In genomic region chr1:65512967-65513777, GRCh38 we compare ENCODE assay signal across 19 cellular contexts.
DNase-seq lines count a peak whose midpoint lies in the region; ATAC-seq and TF ChIP-seq lines count a peak whose summit lies in the region.
"Had no signal": no experiment of that assay in that cellular context is flagged by ENCODE, and none has a peak within 500 bp of the region (broad histone marks: within the 10 kb centered on the region; RNA-seq: fewer than 3 reads in every experiment).

No MANE protein-coding gene starts in this region.

- no peak overlapping the region for H3K14ac ChIP-seq in trophoblast cell (ENCODE audit: low read length)

- WGBS in trophoblast cell (ENCODE audit: extremely low coverage, insufficient coverage, insufficient read length), result no CpG with 5 or more reads among the region's 1 CpG

- DNase-seq in COLO829 (ENCODE audit: low spot score) (peak; percentile 42), LHCN-M2 (ENCODE audit: low read depth) (peak; percentile 23), epithelial cell of prostate (ENCODE audit: low read depth, low spot score) (no peak), trophoblast cell (peak; percentile 59 to 87), vagina (ENCODE audit: extremely low spot score in 2 of 2) (no peak), NCI-H82 (lab: John Stamatoyannopoulos, UW) (no peak), upper lobe of right lung (no peak)
- DNase-seq: activated CD4-positive, alpha-beta T cell treated with anti-CD3 and anti-CD28 coated beads for 36 hours; activated CD8-positive, alpha-beta memory T cell treated with anti-CD3 and anti-CD28 coated beads, Interleukin-2, amount 10 ng/mL, durations not matched to agents 7 days and 5 days; CD8-positive, alpha-beta memory T cell; effector CD4-positive, alpha-beta T cell; MM.1S; NCI-H345; RPMI8226; stimulated activated naive CD8-positive, alpha-beta T cell treated with anti-CD3 and anti-CD28 coated beads, Interleukin-15, Interleukin-2, amounts not matched to agents 100 U/mL and 50 U/mL, for 24 hours; transverse colon had no signal

- no peak overlapping the region for H2BK12ac ChIP-seq in trophoblast cell (ENCODE audit: low read length)

- H4K12ac ChIP-seq in trophoblast cell (ENCODE audit: low read depth, low read length), result no peak overlapping the region

- no peak overlapping the region for H3K9ac ChIP-seq in trophoblast cell (ENCODE audit: low read length)

- H4K91ac ChIP-seq in trophoblast cell (ENCODE audit: low read depth, low read length), result no peak overlapping the region

- no peaks in the 10 kb centered on the region for H3K79me1 ChIP-seq in trophoblast cell (ENCODE audit: low read length)

- no peaks in the 10 kb centered on the region for H3K36me3 ChIP-seq in trophoblast cell (ENCODE audit: control insufficient read depth in 1 of 2, insufficient read depth in 2 of 2, low read length in 2 of 2)
- H3K36me3 ChIP-seq in vagina, result no peaks in the 10 kb centered on the region
- no peaks in the 10 kb centered on the region for H3K36me3 ChIP-seq in upper lobe of right lung
- H3K36me3 ChIP-seq: cardiac muscle cell, transverse colon had no signal

- H3K4me2 ChIP-seq in trophoblast cell (ENCODE audit: low read length), result no peak overlapping the region

- H3K4me1 ChIP-seq in trophoblast cell (ENCODE audit: control insufficient read depth in 1 of 2, insufficient read depth in 2 of 2, low read length in 2 of 2) (no peaks in the 10 kb centered on the region), vagina (no peaks in the 10 kb centered on the region), upper lobe of right lung (no peaks in the 10 kb centered on the region)
- H3K4me1 ChIP-seq: transverse colon had no signal

- no peaks in the 10 kb centered on the region for H3K27me3 ChIP-seq in trophoblast cell (ENCODE audit: insufficient read depth, low read length)
- H3K27me3 ChIP-seq in vagina, result no peaks in the 10 kb centered on the region
- H3K27me3 ChIP-seq in upper lobe of right lung, result no peaks in the 10 kb centered on the region
- H3K27me3 ChIP-seq: cardiac muscle cell, transverse colon had no signal

- no peak overlapping the region for H3K4ac ChIP-seq in trophoblast cell (ENCODE audit: low read depth, low read length)

- H3K18ac ChIP-seq in trophoblast cell (ENCODE audit: low read length), result no peak overlapping the region

- TF ChIP-seq CTCF in vagina (IDR thresholded peaks at IDR 0.05), result no peak
- TF ChIP-seq CTCF in upper lobe of right lung (IDR thresholded peaks at IDR 0.05), result no peak

- no peaks in the 10 kb centered on the region for H3K9me3 ChIP-seq in trophoblast cell (ENCODE audit: insufficient read depth, low read depth, low read length)
- H3K9me3 ChIP-seq in vagina, result no peaks in the 10 kb centered on the region
- no peaks in the 10 kb centered on the region for H3K9me3 ChIP-seq in upper lobe of right lung
- H3K9me3 ChIP-seq: transverse colon had no signal

- H3K4me3 ChIP-seq in trophoblast cell (ENCODE audit: low read depth, low read length), result no peak overlapping the region
- H3K4me3 ChIP-seq in vagina, result no peak overlapping the region
- no peak overlapping the region for H3K4me3 ChIP-seq in upper lobe of right lung
- H3K4me3 ChIP-seq: cardiac muscle cell, transverse colon had no signal

- H2AK5ac ChIP-seq in trophoblast cell (ENCODE audit: low read length), result no peak overlapping the region

- no peak overlapping the region for H2BK120ac ChIP-seq in trophoblast cell (ENCODE audit: insufficient read depth, low read length, poor library complexity)

- no peak for TF ChIP-seq POLR2A in vagina (IDR thresholded peaks at IDR 0.05)

- ATAC-seq in upper lobe of right lung, result no peak
- ATAC-seq in HG03175 (IDR thresholded peaks at IDR 0.05; ENCODE audit: unreplicated experiment), result no peak
- ATAC-seq: activated CD4-positive, alpha-beta T cell treated with anti-CD3 and anti-CD28 coated beads for 36 hours; activated CD8-positive, alpha-beta memory T cell treated with anti-CD3 and anti-CD28 coated beads, Interleukin-2, amount 10 ng/mL, durations not matched to agents 7 days and 5 days; natural killer cell treated with Interleukin-12 subunit alpha and Interleukin-12 subunit beta and Interleukin-15 and Interleukin-18, amount 100 ng/mL, for 72 hours; stimulated activated naive CD8-positive, alpha-beta T cell treated with anti-CD3 and anti-CD28 coated beads, Interleukin-15, Interleukin-2, amounts not matched to agents 100 U/mL and 50 U/mL, for 24 hours had no signal

- no peak overlapping the region for H2AFZ ChIP-seq in trophoblast cell (ENCODE audit: insufficient read depth, low read length, poor library complexity)

- H2BK5ac ChIP-seq in trophoblast cell (ENCODE audit: low read depth, low read length, poor library complexity), result no peak overlapping the region

- no peak overlapping the region for H4K8ac ChIP-seq in trophoblast cell (ENCODE audit: low read depth, low read length)

- intact Hi-C loops in vagina (cut with DNase I), result no loop called here
- intact Hi-C loops in upper lobe of right lung (cut with DNase I), result no loop called here

- no peak overlapping the region for H3K23ac ChIP-seq in trophoblast cell (ENCODE audit: low read length)

- no peaks in the 10 kb centered on the region for H3K79me2 ChIP-seq in trophoblast cell (ENCODE audit: control insufficient read depth, insufficient read depth, low read length, poor library complexity)

- H3K27ac ChIP-seq in epithelial cell of prostate (peak overlapping the region; percentile 16), trophoblast cell (ENCODE audit: low read depth, low read length) (no peak overlapping the region), vagina (no peak overlapping the region), upper lobe of right lung (no peak overlapping the region)
- H3K27ac ChIP-seq: cardiac muscle cell, transverse colon had no signal

Comparison
In these comparisons a context has a peak if more than half of its experiments do, and no peak if none do; other contexts are left out.
1. DNase-seq: peak in COLO829 (single experiment), LHCN-M2 (single experiment) and trophoblast cell (2 of 2); none in epithelial cell of prostate (single experiment), vagina (0 of 2), NCI-H82 (single experiment) and upper lobe of right lung (single experiment).